In the genomic region with DNA sequence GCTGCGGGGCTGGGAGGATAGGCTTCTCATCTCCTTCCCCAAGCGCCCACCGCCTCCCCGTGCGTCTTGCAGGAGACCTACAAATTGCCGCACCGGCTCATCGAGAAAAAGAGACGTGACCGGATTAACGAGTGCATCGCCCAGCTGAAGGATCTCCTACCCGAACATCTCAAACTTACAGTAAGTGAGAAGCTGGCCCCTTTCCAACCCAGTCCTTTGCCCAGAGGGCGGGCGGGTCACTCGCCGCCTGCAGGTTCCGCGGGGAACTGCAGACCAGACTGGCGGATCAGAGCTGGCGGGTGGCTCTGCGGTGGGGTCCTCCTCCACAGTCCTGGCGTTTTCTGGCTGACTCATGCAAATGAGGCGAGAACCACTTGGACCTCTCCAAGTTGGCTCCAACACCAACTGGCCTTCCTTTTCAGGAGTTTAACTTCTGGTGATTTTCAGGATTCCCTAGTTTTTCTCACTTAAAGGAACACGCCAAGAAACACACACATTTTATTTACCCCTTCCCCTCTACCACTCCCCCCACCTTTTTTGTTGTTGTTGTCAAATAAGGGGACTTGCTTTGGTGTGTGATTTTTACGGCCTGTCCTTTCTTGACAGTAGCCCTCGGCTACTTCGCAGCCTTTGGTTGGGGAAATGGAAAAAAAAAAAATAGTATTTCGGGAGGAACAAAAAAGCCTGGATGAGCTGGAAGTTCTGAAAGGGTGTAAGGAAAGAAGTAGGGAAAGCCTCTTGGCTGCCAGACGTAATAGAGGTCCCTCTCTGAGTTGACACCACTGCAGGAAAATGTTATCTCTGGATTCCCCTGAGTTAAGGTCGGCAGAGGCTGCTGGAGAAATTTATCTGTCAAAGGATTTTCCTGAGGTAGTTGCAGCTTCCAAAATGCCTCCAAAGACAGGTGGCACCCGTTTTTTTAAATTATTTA, we compare ENCODE assay signal across 8 cellular contexts. TPM values are rescaled to one million over a fixed set of nuclear protein-coding genes. Genes with fewer than 3 reads are reported as not detected.
DNase-seq lines count a peak whose midpoint lies in the region; ATAC-seq lines count a peak whose summit lies in the region.

No MANE protein-coding gene starts in this region.

- peak overlapping the region; percentile 15 to 100 (median 84) for H3K27ac Mint-ChIP-seq in naive thymus-derived CD4-positive, alpha-beta T cell
- H3K27ac Mint-ChIP-seq in stimulated activated effector memory CD8-positive, alpha-beta T cell treated with anti-CD3 and anti-CD28 coated beads, Interleukin-12 subunit alpha, Interleukin-12 subunit beta, amount 100 ng/mL, for 72 hours, result peak overlapping the region; percentile 100

- peaks cover 42 to 62% (median 50%) of the 10 kb centered on the region in 7 donors for H3K4me1 Mint-ChIP-seq in naive thymus-derived CD4-positive, alpha-beta T cell
- peaks cover 43% of the 10 kb centered on the region for H3K4me1 Mint-ChIP-seq in stimulated activated effector memory CD8-positive, alpha-beta T cell treated with anti-CD3 and anti-CD28 coated beads, Interleukin-12 subunit alpha, Interleukin-12 subunit beta, amount 100 ng/mL, for 72 hours

- H3K4me1 ChIP-seq in naive thymus-derived CD4-positive, alpha-beta T cell (ENCODE audit: control insufficient read depth in 2 of 2, insufficient read depth in 2 of 2, low read length in 2 of 2), result peaks cover 27 to 53% of the 10 kb centered on the region in 2 donors

- H3K36me3 Mint-ChIP-seq in naive thymus-derived CD4-positive, alpha-beta T cell, result peaks cover 3 to 58% (median 5%) of the 10 kb centered on the region in 5 donors
- peaks cover 94% of the 10 kb centered on the region for H3K36me3 Mint-ChIP-seq in stimulated activated effector memory CD8-positive, alpha-beta T cell treated with anti-CD3 and anti-CD28 coated beads, Interleukin-12 subunit alpha, Interleukin-12 subunit beta, amount 100 ng/mL, for 72 hours

- intact Hi-C loops in naive thymus-derived CD4-positive, alpha-beta T cell (cut with micrococcal nuclease), result loop anchor here (1.0 to 10.0 kb wide), 6 partner anchors 26 to 486 kb away; a partner anchor contains a TSS

- peak overlapping the region; percentile 86 for H3K4me3 ChIP-seq in naive thymus-derived CD4-positive, alpha-beta T cell (ENCODE audit: low read length)

- peak overlapping the region; percentile 91 to 100 (median 96) for H3K4me3 Mint-ChIP-seq in naive thymus-derived CD4-positive, alpha-beta T cell
- H3K4me3 Mint-ChIP-seq in stimulated activated effector memory CD8-positive, alpha-beta T cell treated with anti-CD3 and anti-CD28 coated beads, Interleukin-12 subunit alpha, Interleukin-12 subunit beta, amount 100 ng/mL, for 72 hours, result peak overlapping the region; percentile 91

- peak overlapping the region; percentile 58 for H3K27ac ChIP-seq in naive thymus-derived CD4-positive, alpha-beta T cell (ENCODE audit: low read depth, low read length)

- CTCF ChIA-PET in naive thymus-derived CD4-positive, alpha-beta T cell (lab: Charles Lee), result interaction anchor here (0.6 to 4.5 kb wide), 15 partner anchors 13 to 269 kb away, joined by 3 to 18 read pairs (median 5); a partner anchor contains a TSS

- POLR2A ChIA-PET in naive thymus-derived CD4-positive, alpha-beta T cell (lab: Charles Lee), result interaction anchor here (0.6 to 1.8 kb wide), 3 partner anchors 44 to 1787 kb away, joined by 3 to 5 read pairs (median 3); no protein-coding TSS in a partner anchor

- DNase-seq in NCI-H187 (lab: John Stamatoyannopoulos, UW) (peak; percentile 26 to 36), NCI-H187 treated with DMSO at 0.1 percent for 48 hours (lab: John Stamatoyannopoulos, UW) (no peak), HT-29 (ENCODE audit: low spot score) (peak; percentile 83), RKO (ENCODE audit: low spot score) (peak; percentile 94), fibroblast of gingiva (ENCODE audit: low read depth) (peak; percentile 88)
- peak; percentile 84 for DNase-seq in activated T-helper 1 cell treated with anti-CD3 and anti-CD28 coated beads, Interleukin-2, amount 50 U/mL, for 16 hours (ENCODE audit: low read depth in 1 of 2, low spot score in 1 of 2)
- peak; percentile 66 to 97 (median 79) for DNase-seq in naive thymus-derived CD4-positive, alpha-beta T cell
- peak; percentile 99 for DNase-seq in stimulated activated effector memory CD8-positive, alpha-beta T cell treated with anti-CD3 and anti-CD28 coated beads, Interleukin-12 subunit alpha, Interleukin-12 subunit beta, amount 100 ng/mL, for 72 hours (ENCODE audit: low spot score in 2 of 2)

- H3K27me3 Mint-ChIP-seq in naive thymus-derived CD4-positive, alpha-beta T cell, result peaks cover 0 to 2% (median 0%) of the 10 kb centered on the region in 5 donors

- peak; percentile 33 for ATAC-seq in naive thymus-derived CD4-positive, alpha-beta T cell
- peak; percentile 9 for ATAC-seq in stimulated activated effector memory CD8-positive, alpha-beta T cell treated with anti-CD3 and anti-CD28 coated beads, Interleukin-12 subunit alpha, Interleukin-12 subunit beta, amount 100 ng/mL, for 72 hours

- peaks cover 0 to 10% (median 8%) of the 10 kb centered on the region in 3 experiments for H3K36me3 ChIP-seq in naive thymus-derived CD4-positive, alpha-beta T cell (ENCODE audit: control insufficient read depth in 2 of 3, insufficient read depth in 3 of 3, low read length in 3 of 3)

- no peaks in the 10 kb centered on the region for H3K27me3 ChIP-seq in naive thymus-derived CD4-positive, alpha-beta T cell (ENCODE audit: control insufficient read depth in 2 of 2, insufficient read depth in 2 of 2, low read length in 2 of 2)

- H3K9me3 ChIP-seq in naive thymus-derived CD4-positive, alpha-beta T cell (ENCODE audit: control insufficient read depth in 2 of 3, low read length in 3 of 3), result no peaks in the 10 kb centered on the region

- H3K9me3 Mint-ChIP-seq in naive thymus-derived CD4-positive, alpha-beta T cell, result no peaks in the 10 kb centered on the region
- H3K9me3 Mint-ChIP-seq in stimulated activated effector memory CD8-positive, alpha-beta T cell treated with anti-CD3 and anti-CD28 coated beads, Interleukin-12 subunit alpha, Interleukin-12 subunit beta, amount 100 ng/mL, for 72 hours, result no peaks in the 10 kb centered on the region

RNA-seq across cellular contexts. Expression of a gene that starts 1.3 kb away (rescaled TPM):
- 22.1 and 26.1 TPM in 2 replicates for total RNA-seq in HT-29 (2014; rRNA removed; shearing (Covaris generic))
- 100 to 1,000 TPM in 2 of 5 experiments, 10 to 100 TPM in 1, 1 to 10 TPM in 2; 3.9 to 383 (median 71.2) TPM for total RNA-seq in naive thymus-derived CD4-positive, alpha-beta T cell
- polyA plus RNA-seq in naive thymus-derived CD4-positive, alpha-beta T cell, result 1 to 10 TPM in 1 of 2 donors, under 1 TPM in 1; 0.82 to 3.1 TPM
